In genomic region chr2:113240150-113240914, GRCh38 we compare ENCODE assay signal across 7 cellular contexts. TPM values are rescaled to one million over a fixed set of nuclear protein-coding genes. Genes with fewer than 3 reads are reported as not detected.
DNase-seq lines count a peak whose midpoint lies in the region; ATAC-seq, FAIRE-seq and TF ChIP-seq lines count a peak whose summit lies in the region.

No MANE protein-coding gene starts in this region.

- ATAC-seq in GM19467 (IDR thresholded peaks at IDR 0.05; ENCODE audit: unreplicated experiment) (no peak), GM21737 (IDR thresholded peaks at IDR 0.05; ENCODE audit: unreplicated experiment) (no peak)

- no peak overlapping the region for H3K4me3 ChIP-seq in choroid plexus epithelial cell (ENCODE audit: low read depth, low read length)

- FAIRE-seq in urothelium cell line (lab: Jason Lieb, UNC) = peak; percentile 98

- TF ChIP-seq CTCF in choroid plexus epithelial cell (conservative IDR thresholded peaks at IDR 0.05; ENCODE audit: low read depth, low read length) = no peak

- DNase-seq in H4 (ENCODE audit: low spot score) (peak; percentile 84), NCI-H524 (lab: John Stamatoyannopoulos, UW) (peak; percentile 46 to 90), choroid plexus epithelial cell (ENCODE audit: low read depth) (peak; percentile 86), medulla oblongata (ENCODE audit: extremely low spot score) (peak; percentile 80), urothelium cell line (ENCODE audit: low spot score) (peak; percentile 89)

RNA-seq across cellular contexts. Expression of gene PAX8, which starts 38.4 kb away (rescaled TPM):
- total RNA-seq in H4 (2014; rRNA removed; shearing (Covaris generic)) = 0.08 TPM in 1 of 2 replicates, not detected in the other
